ENCODE assay signal across 13 cellular contexts in genomic region chr14:90730367-90730766, GRCh38.
A peak's percentile ranks its signal among the peaks of the same experiment; 100 is the strongest.
DNase-seq lines count a peak whose midpoint lies in the region; ATAC-seq and TF ChIP-seq lines count a peak whose summit lies in the region.
"Had no signal": no experiment of that assay in that cellular context is flagged by ENCODE, and none has a peak within 500 bp of the region (broad histone marks: within the 10 kb centered on the region; RNA-seq: fewer than 3 reads in every experiment).

No MANE protein-coding gene starts in this region.

- H3K4me3 Mint-ChIP-seq in chondrocyte (ENCODE audit: unreplicated experiment) = no peak overlapping the region
- H3K4me3 Mint-ChIP-seq: B cell; CD4-positive, alpha-beta T cell had no signal

- H3K27ac Mint-ChIP-seq in chondrocyte (ENCODE audit: unreplicated experiment) = no peak overlapping the region
- H3K27ac Mint-ChIP-seq: B cell; CD4-positive, alpha-beta T cell had no signal

- TF ChIP-seq CTCF in dorsolateral prefrontal cortex (IDR thresholded peaks at IDR 0.05 in 54 of 56, conservative IDR thresholded peaks at IDR 0.05 in 2 of 56; ENCODE audit: low read depth in 1 of 56, partially characterized antibody in 56 of 56) (no peak), neutrophil (IDR thresholded peaks at IDR 0.05) (no peak), chondrocyte (IDR thresholded peaks at IDR 0.05) (no peak)

- intact Hi-C loops in dorsolateral prefrontal cortex (cut with DNase I) = no loop called here
- intact Hi-C loops in left ventricle myocardium superior (cut with micrococcal nuclease) = no loop called here

- no peak for ATAC-seq in left ventricle myocardium superior
- ATAC-seq: GM12878 had no signal

- H3K36me3 ChIP-seq in neutrophil = no peaks in the 10 kb centered on the region
- H3K36me3 ChIP-seq: HAP-1 had no signal

- H3K9me3 ChIP-seq in neutrophil = no peaks in the 10 kb centered on the region
- H3K9me3 ChIP-seq: HAP-1 had no signal

- peak overlapping the region; percentile 49 for H3K27ac ChIP-seq in angular gyrus (ENCODE audit: low read depth, low read length)
- H3K27ac ChIP-seq in dorsolateral prefrontal cortex = peak overlapping the region in 46 of 59 donors; percentile 1 to 97 (median 54)
- H3K27ac ChIP-seq in neutrophil = peak overlapping the region; percentile 9

- H3K36me3 Mint-ChIP-seq in chondrocyte (ENCODE audit: low read depth) = peaks cover 1% of the 10 kb centered on the region

- no peaks in the 10 kb centered on the region for H3K27me3 ChIP-seq in dorsolateral prefrontal cortex
- no peaks in the 10 kb centered on the region for H3K27me3 ChIP-seq in neutrophil

- H3K27me3 Mint-ChIP-seq in chondrocyte (ENCODE audit: low read depth) = no peaks in the 10 kb centered on the region
- H3K27me3 Mint-ChIP-seq: CD4-positive, alpha-beta T cell had no signal

- no peak overlapping the region for H3K4me3 ChIP-seq in dorsolateral prefrontal cortex
- H3K4me3 ChIP-seq in neutrophil (ENCODE audit: low read depth in 1 of 2, low read length in 1 of 2) = no peak overlapping the region
- H3K4me3 ChIP-seq: GM12878, HAP-1 had no signal

- no peaks in the 10 kb centered on the region for H3K9me3 Mint-ChIP-seq in chondrocyte (ENCODE audit: low read depth)
- H3K9me3 Mint-ChIP-seq: CD4-positive, alpha-beta T cell had no signal

- peaks cover 38 to 56% of the 10 kb centered on the region in 2 experiments for H3K4me1 ChIP-seq in neutrophil (ENCODE audit: control insufficient read depth in 1 of 2, insufficient read depth in 1 of 2, low read depth in 1 of 2, low read length in 1 of 2)

- DNase-seq in dorsolateral prefrontal cortex (peak in 1 of 10 donors; percentile 35), ureter (ENCODE audit: low spot score) (peak; percentile 26), chondrocyte (ENCODE audit: low spot score) (no peak), left ventricle myocardium superior (no peak)
- no peak for DNase-seq in activated CD8-positive, alpha-beta memory T cell treated with anti-CD3 and anti-CD28 coated beads, Interleukin-2, amount 50 U/mL, for 4 hours
- DNase-seq: Calu3; CD4-positive, alpha-beta T cell; DMS 273 treated with DMSO at 0.1 percent for 48 hours had no signal

- peaks cover 18% of the 10 kb centered on the region for H3K4me1 Mint-ChIP-seq in chondrocyte (ENCODE audit: low read depth)
- H3K4me1 Mint-ChIP-seq: B cell had no signal
